ENCODE assay signal across 1 cellular context in genomic region chr17:60135160-60135950, GRCh38.
TF ChIP-seq lines count a peak whose summit lies in the region.

No MANE protein-coding gene starts in this region.

TF ChIP-seq in HepG2, 621 proteins besides CTCF, POLR2A, EP300 and RAD21 (continued from another document and continues in another):
- TF ChIP-seq, protein P1, sequence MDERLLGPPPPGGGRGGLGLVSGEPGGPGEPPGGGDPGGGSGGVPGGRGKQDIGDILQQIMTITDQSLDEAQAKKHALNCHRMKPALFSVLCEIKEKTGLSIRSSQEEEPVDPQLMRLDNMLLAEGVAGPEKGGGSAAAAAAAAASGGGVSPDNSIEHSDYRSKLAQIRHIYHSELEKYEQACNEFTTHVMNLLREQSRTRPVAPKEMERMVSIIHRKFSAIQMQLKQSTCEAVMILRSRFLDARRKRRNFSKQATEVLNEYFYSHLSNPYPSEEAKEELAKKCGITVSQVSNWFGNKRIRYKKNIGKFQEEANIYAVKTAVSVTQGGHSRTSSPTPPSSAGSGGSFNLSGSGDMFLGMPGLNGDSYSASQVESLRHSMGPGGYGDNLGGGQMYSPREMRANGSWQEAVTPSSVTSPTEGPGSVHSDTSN (CRISPR knock-in tag; IDR thresholded peaks at IDR 0.05) = no peak
- TF ChIP-seq, protein P2, sequence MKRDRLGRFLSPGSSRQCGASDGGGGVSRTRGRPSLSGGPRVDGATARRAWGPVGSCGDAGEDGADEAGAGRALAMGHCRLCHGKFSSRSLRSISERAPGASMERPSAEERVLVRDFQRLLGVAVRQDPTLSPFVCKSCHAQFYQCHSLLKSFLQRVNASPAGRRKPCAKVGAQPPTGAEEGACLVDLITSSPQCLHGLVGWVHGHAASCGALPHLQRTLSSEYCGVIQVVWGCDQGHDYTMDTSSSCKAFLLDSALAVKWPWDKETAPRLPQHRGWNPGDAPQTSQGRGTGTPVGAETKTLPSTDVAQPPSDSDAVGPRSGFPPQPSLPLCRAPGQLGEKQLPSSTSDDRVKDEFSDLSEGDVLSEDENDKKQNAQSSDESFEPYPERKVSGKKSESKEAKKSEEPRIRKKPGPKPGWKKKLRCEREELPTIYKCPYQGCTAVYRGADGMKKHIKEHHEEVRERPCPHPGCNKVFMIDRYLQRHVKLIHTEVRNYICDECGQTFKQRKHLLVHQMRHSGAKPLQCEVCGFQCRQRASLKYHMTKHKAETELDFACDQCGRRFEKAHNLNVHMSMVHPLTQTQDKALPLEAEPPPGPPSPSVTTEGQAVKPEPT (CRISPR knock-in tag; IDR thresholded peaks at IDR 0.05; ENCODE audit: low read depth) = peak; percentile 86; the same call in 1 of the 2 replicates
- TF ChIP-seq ETS1 (CRISPR knock-in tag; IDR thresholded peaks at IDR 0.05) (peak; percentile 71; the same call in 1 of the 2 replicates), HOXA5 (CRISPR knock-in tag; IDR thresholded peaks at IDR 0.05) (peak; percentile 97), ZHX2 (IDR thresholded peaks at IDR 0.05; ENCODE audit: low read depth) (peak; percentile 55; the same call in 1 of the 2 replicates), ZHX2 (CRISPR knock-in tag; IDR thresholded peaks at IDR 0.05; ENCODE audit: borderline replicate concordance) (peak; percentile 97), RFX1 (IDR thresholded peaks at IDR 0.05) (no peak), MED1 (CRISPR knock-in tag; IDR thresholded peaks at IDR 0.05) (peak; percentile 60), CEBPB (IDR thresholded peaks at IDR 0.05; ENCODE audit: borderline replicate concordance, low read depth, low read length) (no peak), MEIS1 (CRISPR knock-in tag; IDR thresholded peaks at IDR 0.05; ENCODE audit: borderline replicate concordance) (peak; percentile 56; the same call in 1 of the 2 replicates), ZMAT3 (CRISPR knock-in tag; conservative IDR thresholded peaks at IDR 0.05) (0 out of 2 replicates have a peak, but pooled peaks have one; percentile 48), TCF7L2 (IDR thresholded peaks at IDR 0.05; ENCODE audit: low read depth, low read length) (no peak), ZNF230 (CRISPR knock-in tag; IDR thresholded peaks at IDR 0.05) (peak; percentile 88), STAT5B (CRISPR knock-in tag; IDR thresholded peaks at IDR 0.05) (no peak), SOX6 (IDR thresholded peaks at IDR 0.05) (no peak), SOX6 (CRISPR knock-in tag; IDR thresholded peaks at IDR 0.05) (peak; percentile 44), ZHX1 (CRISPR knock-in tag; IDR thresholded peaks at IDR 0.05; ENCODE audit: low read depth) (no peak; the same call in 1 of the 2 replicates), ETV5 (CRISPR knock-in tag; IDR thresholded peaks at IDR 0.05; ENCODE audit: borderline replicate concordance) (peak; percentile 36; the same call in 1 of the 2 replicates), MZF1 (CRISPR knock-in tag; IDR thresholded peaks at IDR 0.05; ENCODE audit: borderline replicate concordance) (no peak; the same call in 1 of the 2 replicates), TEAD2 (CRISPR knock-in tag; IDR thresholded peaks at IDR 0.05) (peak; percentile 93), ZNF703 (CRISPR knock-in tag; IDR thresholded peaks at IDR 0.05; ENCODE audit: borderline replicate concordance) (0 out of 2 replicates have a peak, but pooled peaks have one; percentile 81), MEIS2 (CRISPR knock-in tag; IDR thresholded peaks at IDR 0.05) (peak; percentile 85), ZNF574 (CRISPR knock-in tag; IDR thresholded peaks at IDR 0.05) (peak; percentile 79), MIER2 (CRISPR knock-in tag; IDR thresholded peaks at IDR 0.05) (peak; percentile 89), TOE1 (CRISPR knock-in tag; IDR thresholded peaks at IDR 0.05) (no peak), ZMYM3 (CRISPR knock-in tag; IDR thresholded peaks at IDR 0.05) (peak; percentile 34; the same call in 1 of the 2 replicates)
- TF ChIP-seq, protein P3, sequence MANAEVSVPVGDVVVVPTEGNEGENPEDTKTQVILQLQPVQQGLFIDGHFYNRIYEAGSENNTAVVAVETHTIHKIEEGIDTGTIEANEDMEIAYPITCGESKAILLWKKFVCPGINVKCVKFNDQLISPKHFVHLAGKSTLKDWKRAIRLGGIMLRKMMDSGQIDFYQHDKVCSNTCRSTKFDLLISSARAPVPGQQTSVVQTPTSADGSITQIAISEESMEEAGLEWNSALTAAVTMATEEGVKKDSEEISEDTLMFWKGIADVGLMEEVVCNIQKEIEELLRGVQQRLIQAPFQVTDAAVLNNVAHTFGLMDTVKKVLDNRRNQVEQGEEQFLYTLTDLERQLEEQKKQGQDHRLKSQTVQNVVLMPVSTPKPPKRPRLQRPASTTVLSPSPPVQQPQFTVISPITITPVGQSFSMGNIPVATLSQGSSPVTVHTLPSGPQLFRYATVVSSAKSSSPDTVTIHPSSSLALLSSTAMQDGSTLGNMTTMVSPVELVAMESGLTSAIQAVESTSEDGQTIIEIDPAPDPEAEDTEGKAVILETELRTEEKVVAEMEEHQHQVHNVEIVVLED (CRISPR knock-in tag; IDR thresholded peaks at IDR 0.05; ENCODE audit: borderline replicate concordance) = peak; percentile 89
- TF ChIP-seq, protein P4, sequence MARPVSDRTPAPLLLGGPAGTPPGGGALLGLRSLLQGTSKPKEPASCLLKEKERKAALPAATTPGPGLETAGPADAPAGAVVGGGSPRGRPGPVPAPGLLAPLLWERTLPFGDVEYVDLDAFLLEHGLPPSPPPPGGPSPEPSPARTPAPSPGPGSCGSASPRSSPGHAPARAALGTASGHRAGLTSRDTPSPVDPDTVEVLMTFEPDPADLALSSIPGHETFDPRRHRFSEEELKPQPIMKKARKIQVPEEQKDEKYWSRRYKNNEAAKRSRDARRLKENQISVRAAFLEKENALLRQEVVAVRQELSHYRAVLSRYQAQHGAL (CRISPR knock-in tag; IDR thresholded peaks at IDR 0.05; ENCODE audit: not compliant biosample characterization) = peak; percentile 92
- TF ChIP-seq, protein P5, sequence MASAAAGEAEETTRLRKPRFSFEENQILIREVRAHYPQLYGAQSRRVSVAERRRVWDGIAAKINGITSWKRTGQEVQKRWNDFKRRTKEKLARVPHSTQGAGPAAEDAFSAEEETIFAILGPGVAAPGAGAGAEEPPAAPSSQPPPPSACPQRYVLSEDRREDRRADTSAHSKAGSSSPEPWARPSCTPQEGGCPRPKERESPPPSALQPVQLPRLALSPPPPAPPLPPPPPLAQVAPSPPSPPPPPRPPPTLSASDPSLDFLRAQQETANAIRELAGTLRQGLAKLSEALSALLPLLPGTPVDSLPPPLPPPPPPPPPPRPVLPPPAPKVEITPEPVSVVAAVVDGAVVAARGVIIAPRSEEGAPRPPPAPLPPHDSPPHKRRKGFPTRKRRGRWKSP (CRISPR knock-in tag; IDR thresholded peaks at IDR 0.05) = peak; percentile 92
- TF ChIP-seq, protein P6, sequence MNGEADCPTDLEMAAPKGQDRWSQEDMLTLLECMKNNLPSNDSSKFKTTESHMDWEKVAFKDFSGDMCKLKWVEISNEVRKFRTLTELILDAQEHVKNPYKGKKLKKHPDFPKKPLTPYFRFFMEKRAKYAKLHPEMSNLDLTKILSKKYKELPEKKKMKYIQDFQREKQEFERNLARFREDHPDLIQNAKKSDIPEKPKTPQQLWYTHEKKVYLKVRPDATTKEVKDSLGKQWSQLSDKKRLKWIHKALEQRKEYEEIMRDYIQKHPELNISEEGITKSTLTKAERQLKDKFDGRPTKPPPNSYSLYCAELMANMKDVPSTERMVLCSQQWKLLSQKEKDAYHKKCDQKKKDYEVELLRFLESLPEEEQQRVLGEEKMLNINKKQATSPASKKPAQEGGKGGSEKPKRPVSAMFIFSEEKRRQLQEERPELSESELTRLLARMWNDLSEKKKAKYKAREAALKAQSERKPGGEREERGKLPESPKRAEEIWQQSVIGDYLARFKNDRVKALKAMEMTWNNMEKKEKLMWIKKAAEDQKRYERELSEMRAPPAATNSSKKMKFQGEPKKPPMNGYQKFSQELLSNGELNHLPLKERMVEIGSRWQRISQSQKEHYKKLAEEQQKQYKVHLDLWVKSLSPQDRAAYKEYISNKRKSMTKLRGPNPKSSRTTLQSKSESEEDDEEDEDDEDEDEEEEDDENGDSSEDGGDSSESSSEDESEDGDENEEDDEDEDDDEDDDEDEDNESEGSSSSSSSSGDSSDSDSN (CRISPR knock-in tag; IDR thresholded peaks at IDR 0.05) = peak; percentile 75
- TF ChIP-seq, protein P7, sequence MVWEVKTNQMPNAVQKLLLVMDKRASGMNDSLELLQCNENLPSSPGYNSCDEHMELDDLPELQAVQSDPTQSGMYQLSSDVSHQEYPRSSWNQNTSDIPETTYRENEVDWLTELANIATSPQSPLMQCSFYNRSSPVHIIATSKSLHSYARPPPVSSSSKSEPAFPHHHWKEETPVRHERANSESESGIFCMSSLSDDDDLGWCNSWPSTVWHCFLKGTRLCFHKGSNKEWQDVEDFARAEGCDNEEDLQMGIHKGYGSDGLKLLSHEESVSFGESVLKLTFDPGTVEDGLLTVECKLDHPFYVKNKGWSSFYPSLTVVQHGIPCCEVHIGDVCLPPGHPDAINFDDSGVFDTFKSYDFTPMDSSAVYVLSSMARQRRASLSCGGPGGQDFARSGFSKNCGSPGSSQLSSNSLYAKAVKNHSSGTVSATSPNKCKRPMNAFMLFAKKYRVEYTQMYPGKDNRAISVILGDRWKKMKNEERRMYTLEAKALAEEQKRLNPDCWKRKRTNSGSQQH (CRISPR knock-in tag; IDR thresholded peaks at IDR 0.05; ENCODE audit: low read depth) = no peak
